In the genomic region with DNA sequence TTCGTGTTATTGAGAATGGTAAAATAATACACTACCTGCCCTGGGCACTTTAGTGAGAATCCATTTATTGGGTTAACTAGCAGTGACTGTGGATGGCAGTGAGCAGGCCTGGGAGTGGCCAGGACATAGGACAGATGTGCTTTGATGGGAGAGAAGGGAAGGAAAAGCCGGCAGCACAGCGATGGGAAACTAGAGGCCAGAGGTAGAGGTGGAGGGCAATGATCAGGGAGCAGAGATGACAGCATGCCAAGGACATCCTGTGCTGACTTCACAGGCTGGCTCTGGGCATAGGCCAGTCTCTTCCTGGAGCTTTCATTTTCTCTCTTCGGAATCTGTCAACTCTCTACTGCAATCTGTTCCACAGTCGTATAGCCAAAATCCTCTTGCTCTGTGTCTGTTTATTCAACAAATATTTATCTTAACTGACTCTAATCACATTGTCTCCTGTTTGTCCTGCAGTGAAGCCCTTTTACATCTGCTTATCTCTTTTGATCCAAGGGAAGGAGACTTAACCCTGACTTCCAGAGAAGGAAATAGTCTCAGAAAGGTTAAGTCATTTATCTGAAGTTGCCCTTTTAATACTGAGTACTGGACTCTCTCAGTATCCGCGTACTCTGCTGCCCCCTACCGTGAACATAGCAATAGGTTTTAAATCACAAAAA, we compare ENCODE assay signal across 1 cellular context.
TF ChIP-seq lines count a peak whose summit lies in the region.

No MANE protein-coding gene starts in this region.

TF ChIP-seq in GM23338, 12 proteins besides CTCF, POLR2A, EP300 and RAD21 (continued from another document):
- TF ChIP-seq, protein P1, sequence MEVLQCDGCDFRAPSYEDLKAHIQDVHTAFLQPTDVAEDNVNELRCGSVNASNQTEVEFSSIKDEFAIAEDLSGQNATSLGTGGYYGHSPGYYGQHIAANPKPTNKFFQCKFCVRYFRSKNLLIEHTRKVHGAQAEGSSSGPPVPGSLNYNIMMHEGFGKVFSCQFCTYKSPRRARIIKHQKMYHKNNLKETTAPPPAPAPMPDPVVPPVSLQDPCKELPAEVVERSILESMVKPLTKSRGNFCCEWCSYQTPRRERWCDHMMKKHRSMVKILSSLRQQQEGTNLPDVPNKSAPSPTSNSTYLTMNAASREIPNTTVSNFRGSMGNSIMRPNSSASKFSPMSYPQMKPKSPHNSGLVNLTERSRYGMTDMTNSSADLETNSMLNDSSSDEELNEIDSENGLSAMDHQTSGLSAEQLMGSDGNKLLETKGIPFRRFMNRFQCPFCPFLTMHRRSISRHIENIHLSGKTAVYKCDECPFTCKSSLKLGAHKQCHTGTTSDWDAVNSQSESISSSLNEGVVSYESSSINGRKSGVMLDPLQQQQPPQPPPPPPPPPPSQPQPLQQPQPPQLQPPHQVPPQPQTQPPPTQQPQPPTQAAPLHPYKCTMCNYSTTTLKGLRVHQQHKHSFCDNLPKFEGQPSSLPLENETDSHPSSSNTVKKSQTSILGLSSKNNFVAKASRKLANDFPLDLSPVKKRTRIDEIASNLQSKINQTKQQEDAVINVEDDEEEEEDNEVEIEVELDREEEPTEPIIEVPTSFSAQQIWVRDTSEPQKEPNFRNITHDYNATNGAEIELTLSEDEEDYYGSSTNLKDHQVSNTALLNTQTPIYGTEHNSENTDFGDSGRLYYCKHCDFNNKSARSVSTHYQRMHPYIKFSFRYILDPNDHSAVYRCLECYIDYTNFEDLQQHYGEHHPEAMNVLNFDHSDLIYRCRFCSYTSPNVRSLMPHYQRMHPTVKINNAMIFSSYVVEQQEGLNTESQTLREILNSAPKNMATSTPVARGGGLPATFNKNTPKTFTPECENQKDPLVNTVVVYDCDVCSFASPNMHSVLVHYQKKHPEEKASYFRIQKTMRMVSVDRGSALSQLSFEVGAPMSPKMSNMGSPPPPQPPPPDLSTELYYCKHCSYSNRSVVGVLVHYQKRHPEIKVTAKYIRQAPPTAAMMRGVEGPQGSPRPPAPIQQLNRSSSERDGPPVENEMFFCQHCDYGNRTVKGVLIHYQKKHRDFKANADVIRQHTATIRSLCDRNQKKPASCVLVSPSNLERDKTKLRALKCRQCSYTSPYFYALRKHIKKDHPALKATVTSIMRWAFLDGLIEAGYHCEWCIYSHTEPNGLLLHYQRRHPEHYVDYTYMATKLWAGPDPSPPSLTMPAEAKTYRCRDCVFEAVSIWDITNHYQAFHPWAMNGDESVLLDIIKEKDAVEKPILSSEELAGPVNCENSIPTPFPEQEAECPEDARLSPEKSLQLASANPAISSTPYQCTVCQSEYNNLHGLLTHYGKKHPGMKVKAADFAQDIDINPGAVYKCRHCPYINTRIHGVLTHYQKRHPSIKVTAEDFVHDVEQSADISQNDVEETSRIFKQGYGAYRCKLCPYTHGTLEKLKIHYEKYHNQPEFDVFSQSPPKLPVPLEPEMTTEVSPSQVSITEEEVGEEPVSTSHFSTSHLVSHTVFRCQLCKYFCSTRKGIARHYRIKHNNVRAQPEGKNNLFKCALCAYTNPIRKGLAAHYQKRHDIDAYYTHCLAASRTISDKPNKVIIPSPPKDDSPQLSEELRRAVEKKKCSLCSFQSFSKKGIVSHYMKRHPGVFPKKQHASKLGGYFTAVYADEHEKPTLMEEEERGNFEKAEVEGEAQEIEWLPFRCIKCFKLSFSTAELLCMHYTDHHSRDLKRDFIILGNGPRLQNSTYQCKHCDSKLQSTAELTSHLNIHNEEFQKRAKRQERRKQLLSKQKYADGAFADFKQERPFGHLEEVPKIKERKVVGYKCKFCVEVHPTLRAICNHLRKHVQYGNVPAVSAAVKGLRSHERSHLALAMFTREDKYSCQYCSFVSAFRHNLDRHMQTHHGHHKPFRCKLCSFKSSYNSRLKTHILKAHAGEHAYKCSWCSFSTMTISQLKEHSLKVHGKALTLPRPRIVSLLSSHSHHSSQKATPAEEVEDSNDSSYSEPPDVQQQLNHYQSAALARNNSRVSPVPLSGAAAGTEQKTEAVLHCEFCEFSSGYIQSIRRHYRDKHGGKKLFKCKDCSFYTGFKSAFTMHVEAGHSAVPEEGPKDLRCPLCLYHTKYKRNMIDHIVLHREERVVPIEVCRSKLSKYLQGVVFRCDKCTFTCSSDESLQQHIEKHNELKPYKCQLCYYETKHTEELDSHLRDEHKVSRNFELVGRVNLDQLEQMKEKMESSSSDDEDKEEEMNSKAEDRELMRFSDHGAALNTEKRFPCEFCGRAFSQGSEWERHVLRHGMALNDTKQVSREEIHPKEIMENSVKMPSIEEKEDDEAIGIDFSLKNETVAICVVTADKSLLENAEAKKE (CRISPR knock-in tag; IDR thresholded peaks at IDR 0.05), result no peak
- TF ChIP-seq STAT1 (IDR thresholded peaks at IDR 0.05; ENCODE audit: unreplicated experiment), result no peak
- TF ChIP-seq EZH2phosphoT487 (IDR thresholded peaks at IDR 0.05; ENCODE audit: unreplicated experiment), result no peak
- TF ChIP-seq EZH2 (IDR thresholded peaks at IDR 0.05; ENCODE audit: low read depth, unreplicated experiment), result no peak
- TF ChIP-seq CREB1 (CRISPR knock-in tag; IDR thresholded peaks at IDR 0.05; ENCODE audit: low read depth), result no peak
